ENCODE assay signal across 8 cellular contexts in the genomic region with DNA sequence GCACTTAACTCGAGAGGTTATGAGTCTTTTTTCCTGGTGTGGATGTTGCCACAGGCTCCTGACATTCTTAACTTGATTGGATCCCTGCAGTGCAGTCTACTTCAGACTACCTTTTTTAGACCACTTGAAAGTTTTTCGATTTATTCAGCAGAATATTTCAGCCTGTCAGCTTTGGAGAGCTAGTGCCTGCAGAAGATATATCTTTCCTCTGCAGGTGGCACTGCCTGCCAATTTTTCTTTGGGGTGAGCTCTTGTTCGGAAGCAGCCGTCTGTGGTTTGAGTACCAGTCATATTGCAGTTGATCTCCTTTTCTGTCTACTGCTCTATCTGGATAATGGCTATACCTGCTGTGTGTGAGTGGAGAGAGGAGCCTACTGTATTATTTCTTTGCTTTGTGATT.
DNase-seq lines count a peak whose midpoint lies in the region; TF ChIP-seq lines count a peak whose summit lies in the region.
"Not testable (repeated sequence)": the region's sequence is repeated elsewhere in the genome, so short reads cannot be mapped to it uniquely, and the experiment has no call there.

No MANE protein-coding gene starts in this region.

- not testable (repeated sequence) for H3K4me3 ChIP-seq in dorsolateral prefrontal cortex, neural progenitor cell

- peaks cover 13% of the 10 kb centered on the region for H3K4me1 Mint-ChIP-seq in neural progenitor cell
- not testable (repeated sequence) for H3K4me1 Mint-ChIP-seq in type B pancreatic cell (ENCODE audit: unreplicated experiment)

- H3K9ac ChIP-seq in neural progenitor cell: not testable (repeated sequence)

- peak overlapping the region in 3 of 59 donors; percentile 27 to 67 (median 44) for H3K27ac ChIP-seq in dorsolateral prefrontal cortex
- H3K27ac ChIP-seq in neural progenitor cell: not testable (repeated sequence)

- not testable (repeated sequence) for H3K9me3 ChIP-seq in neural progenitor cell (ENCODE audit: low read depth)

- H2AFZ ChIP-seq in neural progenitor cell (replicated peaks): peak overlapping the region; percentile 12

- peak; percentile 29 for DNase-seq in D341Med (ENCODE audit: low spot score)
- peak; percentile 5 for DNase-seq in HT1080 (ENCODE audit: low read depth)
- DNase-seq in NCI-H524 (lab: John Stamatoyannopoulos, UW): peak; percentile 15 to 62
- DNase-seq in RKO (ENCODE audit: low spot score): peak; percentile 2
- peak in 3 of 10 donors; percentile 28 to 39 (median 31) for DNase-seq in dorsolateral prefrontal cortex
- peak; percentile 20 for DNase-seq in inferior parietal cortex (ENCODE audit: extremely low spot score)
- peak; percentile 5 for DNase-seq in neural progenitor cell (ENCODE audit: low spot score)
- DNase-seq in type B pancreatic cell (ENCODE audit: extremely low spot score, unreplicated experiment): not testable (repeated sequence)

- not testable (repeated sequence) for H3K27ac Mint-ChIP-seq in neural progenitor cell, type B pancreatic cell

- H3F3A ChIP-seq in neural progenitor cell (ENCODE audit: low read depth): not testable (repeated sequence)

- not testable (repeated sequence) for H4K20me1 ChIP-seq in neural progenitor cell (ENCODE audit: low read depth)

- H3K36me3 ChIP-seq in neural progenitor cell: not testable (repeated sequence)

- intact Hi-C loops in dorsolateral prefrontal cortex (cut with DNase I): not testable (repeated sequence)

- H3K36me3 Mint-ChIP-seq in neural progenitor cell, type B pancreatic cell: not testable (repeated sequence)

- not testable (repeated sequence) for H3K79me2 ChIP-seq in neural progenitor cell (ENCODE audit: low read depth)

- H3K27me3 ChIP-seq in dorsolateral prefrontal cortex, neural progenitor cell: not testable (repeated sequence)

- H3K9me3 Mint-ChIP-seq in neural progenitor cell, type B pancreatic cell: not testable (repeated sequence)

- not testable (repeated sequence) for H3K4me2 ChIP-seq in neural progenitor cell

- TF ChIP-seq CTCF in dorsolateral prefrontal cortex (IDR thresholded peaks at IDR 0.05 in 54 of 56, conservative IDR thresholded peaks at IDR 0.05 in 2 of 56; ENCODE audit: low read depth in 1 of 56, partially characterized antibody in 56 of 56) (peak in 52 of 56 donors; percentile 19 to 59 (median 40)), neural progenitor cell (IDR thresholded peaks at IDR 0.05) (peak; percentile 43), type B pancreatic cell (conservative IDR thresholded peaks at IDR 0.05) (peak; percentile 54)

- H3K4me1 ChIP-seq in neural progenitor cell: not testable (repeated sequence)

- not testable (repeated sequence) for H3K27me3 Mint-ChIP-seq in neural progenitor cell (ENCODE audit: insufficient read depth, low read depth); type B pancreatic cell

- H3K4me3 Mint-ChIP-seq in neural progenitor cell, type B pancreatic cell: not testable (repeated sequence)
